In genomic region chr4:84899616-84900015, GRCh38 we compare ENCODE assay signal across 21 cellular contexts.
DNase-seq lines count a peak whose midpoint lies in the region; ATAC-seq, FAIRE-seq and TF ChIP-seq lines count a peak whose summit lies in the region.
"Had no signal": no experiment of that assay in that cellular context is flagged by ENCODE, and none has a peak within 500 bp of the region (broad histone marks: within the 10 kb centered on the region; RNA-seq: fewer than 3 reads in every experiment).

No MANE protein-coding gene starts in this region.

- no peak for ATAC-seq in HepG2
- no peak for ATAC-seq in right lobe of liver
- no peak for ATAC-seq in WTC11
- ATAC-seq in GM21737 (IDR thresholded peaks at IDR 0.05; ENCODE audit: unreplicated experiment): no peak
- ATAC-seq: A549; CD8-positive, alpha-beta T cell had no signal

- no peak for TF ChIP-seq EP300 in HepG2 (IDR thresholded peaks at IDR 0.05; ENCODE audit: low read depth in 2 of 2, low read length in 2 of 2)
- no peak for TF ChIP-seq EP300 in HepG2 (CRISPR knock-in tag; IDR thresholded peaks at IDR 0.05; ENCODE audit: borderline replicate concordance)

- FAIRE-seq in HepG2 (lab: Jason Lieb, UNC): no peak
- FAIRE-seq: A549, D721Med, G401.6, GM12891, GM19239 had no signal

- H3K4me1 Mint-ChIP-seq in WTC11: peaks cover 40% of the 10 kb centered on the region
- H3K4me1 Mint-ChIP-seq: B cell had no signal

- no peak overlapping the region for H3K4me3 Mint-ChIP-seq in WTC11
- H3K4me3 Mint-ChIP-seq: B cell; CD4-positive, alpha-beta T cell; CD8-positive, alpha-beta T cell had no signal

- no peak overlapping the region for H3K9ac ChIP-seq in HepG2 (ENCODE audit: insufficient read depth, low read depth, low read length)
- H3K9ac ChIP-seq: BLaER1 treated with 17β-estradiol and CSF1 and Interleukin-3, amounts not matched to agents 10 nM and 100 nM had no signal

- no peak for DNase-seq in HepG2 (ENCODE audit: low spot score)
- DNase-seq in right lobe of liver: no peak
- DNase-seq in WTC11 (ENCODE audit: low spot score): no peak
- no peak for DNase-seq in NCI-H748 treated with DMSO at 0.1 percent for 48 hours (lab: John Stamatoyannopoulos, UW)
- DNase-seq: AML-193; Caco-2; Calu3; CD4-positive, alpha-beta T cell; CD8-positive, alpha-beta T cell; DMS79 treated with DMSO at 0.1 percent for 48 hours; GF-D8 had no signal

- H3K4me2 ChIP-seq in HepG2 (ENCODE audit: low read depth, low read length): no peak overlapping the region
- H3K4me2 ChIP-seq: A549; BLaER1 treated with 17β-estradiol and CSF1 and Interleukin-3, amounts not matched to agents 10 nM and 100 nM had no signal

- H3K27me3 Mint-ChIP-seq in WTC11 (ENCODE audit: low read depth): no peaks in the 10 kb centered on the region
- H3K27me3 Mint-ChIP-seq: B cell; CD4-positive, alpha-beta T cell had no signal

- CTCF ChIA-PET in HepG2 (lab: Yijun Ruan, JAX; ENCODE audit: low intra/inter-chr PET ratio, low total read pairs): no interaction called here
- CTCF ChIA-PET in WTC11 (lab: Charles Lee): no interaction called here

- H3K4me1 ChIP-seq in HepG2 (ENCODE audit: insufficient read depth, low read length) (no peaks in the 10 kb centered on the region), right lobe of liver (peaks cover 0 to 11% (median 0%) of the 10 kb centered on the region in 4 donors)
- H3K4me1 ChIP-seq: A549, Caco-2 had no signal

- no peak overlapping the region for H3K27ac Mint-ChIP-seq in WTC11
- H3K27ac Mint-ChIP-seq: B cell; CD4-positive, alpha-beta T cell; CD8-positive, alpha-beta T cell had no signal

- in situ Hi-C loops in HepG2 (cut with HindIII; ENCODE audit: extremely low pct_ligation_motif_present, low pct_unique_long_range_greater_than_20kb): no loop called here

- no peaks in the 10 kb centered on the region for H3K79me2 ChIP-seq in HepG2 (ENCODE audit: insufficient read depth, low read length)

- no peak overlapping the region for H2AFZ ChIP-seq in HepG2 (ENCODE audit: low read length)

- 98% methylated on average over 3 of the region's 3 CpGs for WGBS in HepG2 (ENCODE audit: low lambda C conversion rate)
- 100% methylated on average over 3 of the region's 3 CpGs for WGBS in right lobe of liver (ENCODE audit: insufficient coverage, low coverage, low lambda C conversion rate, missing lambda C conversion rate)

- TF ChIP-seq RAD21 in HepG2 (CRISPR knock-in tag; IDR thresholded peaks at IDR 0.05): no peak

- no peak overlapping the region for H3K27ac ChIP-seq in HepG2 (ENCODE audit: extremely low read length, insufficient read depth, low read length)
- no peak overlapping the region for H3K27ac ChIP-seq in right lobe of liver
- H3K27ac ChIP-seq: 22Rv1; A549; BLaER1 treated with 17β-estradiol and CSF1 and Interleukin-3, amounts not matched to agents 10 nM and 100 nM; C4-2B had no signal

- H3K4me3 ChIP-seq in HepG2 (replicated peaks in 1 of 3; ENCODE audit: insufficient read depth in 1 of 3, low read depth in 2 of 3, low read length in 3 of 3) (no peak overlapping the region), right lobe of liver (no peak overlapping the region)
- H3K4me3 ChIP-seq: A549; BLaER1 treated with 17β-estradiol and CSF1 and Interleukin-3, amounts not matched to agents 10 nM and 100 nM had no signal

- 0 out of 2 replicates have a peak, but pooled peaks cover 2% of the 10 kb centered on the region for H3K36me3 Mint-ChIP-seq in WTC11
- H3K36me3 Mint-ChIP-seq: CD8-positive, alpha-beta T cell had no signal

- TF ChIP-seq POLR2A in HepG2 (IDR thresholded peaks at IDR 0.05; ENCODE audit: insufficient read depth in 1 of 2, low read depth in 2 of 2, low read length in 2 of 2): no peak
- TF ChIP-seq POLR2A in right lobe of liver (IDR thresholded peaks at IDR 0.05): no peak

- no peaks in the 10 kb centered on the region for H3K27me3 ChIP-seq in HepG2 (ENCODE audit: control insufficient read depth in 1 of 2, insufficient read depth in 2 of 2, low read length in 2 of 2)
- H3K27me3 ChIP-seq in right lobe of liver: no peaks in the 10 kb centered on the region
- H3K27me3 ChIP-seq: BLaER1 treated with 17β-estradiol and CSF1 and Interleukin-3, amounts not matched to agents 10 nM and 100 nM had no signal

- BruUV-seq in HepG2 (replicated peaks; lab: Mats Ljungman, UMichigan): no TSS peak

- no peak for TF ChIP-seq CTCF in HepG2 (CRISPR knock-in tag; IDR thresholded peaks at IDR 0.05)
- TF ChIP-seq CTCF in right lobe of liver (IDR thresholded peaks at IDR 0.05): no peak
- TF ChIP-seq CTCF in WTC11 (IDR thresholded peaks at IDR 0.05): no peak

- H3K36me3 ChIP-seq in HepG2 (replicated peaks in 1 of 2; ENCODE audit: control insufficient read depth in 1 of 2, insufficient read depth in 2 of 2, low read length in 2 of 2) (peaks cover 0 to 4% of the 10 kb centered on the region in 2 experiments; a peak in 4 of 5 replicates), right lobe of liver (no peaks in the 10 kb centered on the region)

- POLR2A ChIA-PET in HepG2 (lab: Yijun Ruan, JAX): no interaction called here
- POLR2A ChIA-PET in WTC11 (lab: Charles Lee): no interaction called here

- no peaks in the 10 kb centered on the region for H3K9me3 ChIP-seq in HepG2 (ENCODE audit: low read length)
- H3K9me3 ChIP-seq in right lobe of liver: no peaks in the 10 kb centered on the region
- H3K9me3 ChIP-seq: A549, Caco-2 had no signal

- no peaks in the 10 kb centered on the region for H4K20me1 ChIP-seq in HepG2 (ENCODE audit: insufficient read depth, low read length)

- no peaks in the 10 kb centered on the region for H3K9me3 Mint-ChIP-seq in WTC11
- H3K9me3 Mint-ChIP-seq: CD4-positive, alpha-beta T cell; CD8-positive, alpha-beta T cell had no signal

- intact Hi-C loops in HepG2 (cut with micrococcal nuclease; ENCODE audit: unreplicated experiment) (no loop called here), right lobe of liver (cut with DNase I) (no loop called here)

TF ChIP-seq in HepG2, 621 proteins besides CTCF, POLR2A, EP300 and RAD21 (continues in another document):
- no peak for TF ChIP-seq ZNF512B (CRISPR knock-in tag; IDR thresholded peaks at IDR 0.05; ENCODE audit: borderline replicate concordance)

TF ChIP-seq in WTC11, 78 proteins besides CTCF, POLR2A, EP300 and RAD21:
- TF ChIP-seq NFATC4 (CRISPR knock-in tag; IDR thresholded peaks at IDR 0.05): no peak
- TF ChIP-seq, protein P1, sequence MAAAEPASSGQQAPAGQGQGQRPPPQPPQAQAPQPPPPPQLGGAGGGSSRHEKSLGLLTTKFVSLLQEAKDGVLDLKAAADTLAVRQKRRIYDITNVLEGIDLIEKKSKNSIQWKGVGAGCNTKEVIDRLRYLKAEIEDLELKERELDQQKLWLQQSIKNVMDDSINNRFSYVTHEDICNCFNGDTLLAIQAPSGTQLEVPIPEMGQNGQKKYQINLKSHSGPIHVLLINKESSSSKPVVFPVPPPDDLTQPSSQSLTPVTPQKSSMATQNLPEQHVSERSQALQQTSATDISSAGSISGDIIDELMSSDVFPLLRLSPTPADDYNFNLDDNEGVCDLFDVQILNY (CRISPR knock-in tag; IDR thresholded peaks at IDR 0.05): no peak
- TF ChIP-seq SOX15 (CRISPR knock-in tag; IDR thresholded peaks at IDR 0.05): no peak
- TF ChIP-seq ZNF121 (CRISPR knock-in tag; IDR thresholded peaks at IDR 0.05): peak; percentile 51; the same call in 1 of the 2 replicates

Comparison
In these comparisons a context has a peak if more than half of its experiments do, and no peak if none do; other contexts are left out.
1. Of the 50 proteins assayed by ChIP-seq in both HepG2 and WTC11: peak only in HepG2: none; only in WTC11: ZNF121; in both: none; in neither: 49.